Comparison of ENCODE assay signal across 9 cellular contexts in genomic region chr2:131674174-131674507, GRCh38.
DNase-seq lines count a peak whose midpoint lies in the region; ATAC-seq and TF ChIP-seq lines count a peak whose summit lies in the region.
"Had no signal": no experiment of that assay in that cellular context is flagged by ENCODE, and none has a peak within 500 bp of the region (broad histone marks: within the 10 kb centered on the region; RNA-seq: fewer than 3 reads in every experiment).

No MANE protein-coding gene starts in this region.

- DNase-seq in activated naive CD8-positive, alpha-beta T cell treated with anti-CD3 and anti-CD28 coated beads for 36 hours = no peak
- no peak for DNase-seq in RWPE2 (ENCODE audit: low spot score)
- no peak for DNase-seq in hepatocyte (ENCODE audit: low spot score)
- DNase-seq in stimulated activated effector memory CD8-positive, alpha-beta T cell treated with anti-CD3 and anti-CD28 coated beads, Interleukin-12 subunit alpha, Interleukin-12 subunit beta, amount 100 ng/mL, for 72 hours (ENCODE audit: low spot score in 2 of 2) = no peak
- DNase-seq in D341Med (ENCODE audit: low spot score) = no peak
- no peak for DNase-seq in HCEC 1CT

- H3K36me3 ChIP-seq in RWPE2 (ENCODE audit: low read depth) = no peaks in the 10 kb centered on the region
- no peaks in the 10 kb centered on the region for H3K36me3 ChIP-seq in hepatocyte (replicated peaks; ENCODE audit: insufficient read depth, low read depth)

- ATAC-seq in RWPE2 (ENCODE audit: low read depth) (no peak), HG02571 (IDR thresholded peaks at IDR 0.05; ENCODE audit: unreplicated experiment) (no peak)
- no peak for ATAC-seq in stimulated activated effector memory CD8-positive, alpha-beta T cell treated with anti-CD3 and anti-CD28 coated beads, Interleukin-12 subunit alpha, Interleukin-12 subunit beta, amount 100 ng/mL, for 72 hours

- H2AFZ ChIP-seq in hepatocyte = no peak overlapping the region

- H3K4me3 ChIP-seq in RWPE2 (ENCODE audit: severe bottlenecking) (no peak overlapping the region), hepatocyte (no peak overlapping the region)

- no peaks in the 10 kb centered on the region for H3K27me3 ChIP-seq in RWPE2 (ENCODE audit: insufficient read depth, poor library complexity, severe bottlenecking)
- H3K27me3 ChIP-seq in hepatocyte = peaks cover 5% of the 10 kb centered on the region

- no peaks in the 10 kb centered on the region for H3K9me2 ChIP-seq in hepatocyte (replicated peaks; ENCODE audit: insufficient read depth)

- H3K4me1 ChIP-seq in RWPE2 (ENCODE audit: insufficient read depth, poor library complexity, severe bottlenecking) (peaks cover 11% of the 10 kb centered on the region), hepatocyte (ENCODE audit: insufficient read depth) (peaks cover 13% of the 10 kb centered on the region)

- TF ChIP-seq CTCF in RWPE2 (IDR thresholded peaks at IDR 0.05; ENCODE audit: poor library complexity, severe bottlenecking) (peak; percentile 61), hepatocyte (IDR thresholded peaks at IDR 0.05; ENCODE audit: poor library complexity) (no peak)

- no peak overlapping the region for H3K27ac Mint-ChIP-seq in activated naive CD8-positive, alpha-beta T cell
- H3K27ac Mint-ChIP-seq in activated naive CD8-positive, alpha-beta T cell treated with anti-CD3 and anti-CD28 coated beads for 36 hours = no peak overlapping the region
- H3K27ac Mint-ChIP-seq in stimulated activated effector memory CD8-positive, alpha-beta T cell treated with anti-CD3 and anti-CD28 coated beads, Interleukin-12 subunit alpha, Interleukin-12 subunit beta, amount 100 ng/mL, for 72 hours = no peak overlapping the region

- H4K20me1 ChIP-seq in hepatocyte (ENCODE audit: insufficient read depth, poor library complexity, severe bottlenecking) = no peaks in the 10 kb centered on the region

- 13% methylated on average over 6 of the region's 6 CpGs for WGBS in hepatocyte (ENCODE audit: low lambda C conversion rate, missing lambda C conversion rate)

- H3K4me3 Mint-ChIP-seq in activated naive CD8-positive, alpha-beta T cell = peak overlapping the region; percentile 71
- no peak overlapping the region for H3K4me3 Mint-ChIP-seq in activated naive CD8-positive, alpha-beta T cell treated with anti-CD3 and anti-CD28 coated beads for 36 hours
- peak overlapping the region; percentile 57 for H3K4me3 Mint-ChIP-seq in stimulated activated effector memory CD8-positive, alpha-beta T cell treated with anti-CD3 and anti-CD28 coated beads, Interleukin-12 subunit alpha, Interleukin-12 subunit beta, amount 100 ng/mL, for 72 hours

- H3K79me2 ChIP-seq in hepatocyte = no peaks in the 10 kb centered on the region

- H3K27me3 Mint-ChIP-seq in activated naive CD8-positive, alpha-beta T cell = peaks cover 18% of the 10 kb centered on the region
- peaks cover 37% of the 10 kb centered on the region for H3K27me3 Mint-ChIP-seq in activated naive CD8-positive, alpha-beta T cell treated with anti-CD3 and anti-CD28 coated beads for 36 hours

- H3K9me3 ChIP-seq in RWPE2 (ENCODE audit: severe bottlenecking) (no peaks in the 10 kb centered on the region), hepatocyte (ENCODE audit: low read depth) (no peaks in the 10 kb centered on the region)

- H3K27ac ChIP-seq in RWPE2 (ENCODE audit: poor library complexity, severe bottlenecking) (no peak overlapping the region), hepatocyte (no peak overlapping the region)
- H3K27ac ChIP-seq: HL-60 had no signal

- H3K4me2 ChIP-seq in hepatocyte = peak overlapping the region; percentile 96

- no peaks in the 10 kb centered on the region for H3K9me3 Mint-ChIP-seq in activated naive CD8-positive, alpha-beta T cell (ENCODE audit: low read depth)
- H3K9me3 Mint-ChIP-seq in activated naive CD8-positive, alpha-beta T cell treated with anti-CD3 and anti-CD28 coated beads for 36 hours = no peaks in the 10 kb centered on the region
- H3K9me3 Mint-ChIP-seq in stimulated activated effector memory CD8-positive, alpha-beta T cell treated with anti-CD3 and anti-CD28 coated beads, Interleukin-12 subunit alpha, Interleukin-12 subunit beta, amount 100 ng/mL, for 72 hours = no peaks in the 10 kb centered on the region

- no peaks in the 10 kb centered on the region for H3K36me3 Mint-ChIP-seq in activated naive CD8-positive, alpha-beta T cell
- no peaks in the 10 kb centered on the region for H3K36me3 Mint-ChIP-seq in activated naive CD8-positive, alpha-beta T cell treated with anti-CD3 and anti-CD28 coated beads for 36 hours
- H3K36me3 Mint-ChIP-seq in stimulated activated effector memory CD8-positive, alpha-beta T cell treated with anti-CD3 and anti-CD28 coated beads, Interleukin-12 subunit alpha, Interleukin-12 subunit beta, amount 100 ng/mL, for 72 hours = no peaks in the 10 kb centered on the region

- H3K4me1 Mint-ChIP-seq in activated naive CD8-positive, alpha-beta T cell (ENCODE audit: low read depth) = peaks cover 7% of the 10 kb centered on the region
- H3K4me1 Mint-ChIP-seq in activated naive CD8-positive, alpha-beta T cell treated with anti-CD3 and anti-CD28 coated beads for 36 hours = peaks cover 5% of the 10 kb centered on the region
- no peaks in the 10 kb centered on the region for H3K4me1 Mint-ChIP-seq in stimulated activated effector memory CD8-positive, alpha-beta T cell treated with anti-CD3 and anti-CD28 coated beads, Interleukin-12 subunit alpha, Interleukin-12 subunit beta, amount 100 ng/mL, for 72 hours
